Comparison of ENCODE assay signal across 8 cellular contexts in genomic region chr4:101169044-101170014, GRCh38.
DNase-seq lines count a peak whose midpoint lies in the region; ATAC-seq and TF ChIP-seq lines count a peak whose summit lies in the region.

No MANE protein-coding gene starts in this region.

- no peak overlapping the region for H3K4me3 Mint-ChIP-seq in stimulated activated naive B cell treated with anti-CD40 and anti-IgM and Interleukin-4, amounts not matched to agents 10 μg/mL and 1 μg/mL and 100 μg/mL, for 72 hours

- peaks cover 6% of the 10 kb centered on the region for H3K4me1 ChIP-seq in BE2C

- H3K27me3 ChIP-seq in BE2C: no peaks in the 10 kb centered on the region

- H3K36me3 ChIP-seq in BE2C: no peaks in the 10 kb centered on the region

- no peaks in the 10 kb centered on the region for H3K9me3 Mint-ChIP-seq in stimulated activated naive B cell treated with anti-CD40 and anti-IgM and Interleukin-4, amounts not matched to agents 10 μg/mL and 1 μg/mL and 100 μg/mL, for 72 hours

- peaks cover 15 to 34% of the 10 kb centered on the region in 2 donors for H3K4me1 Mint-ChIP-seq in stimulated activated naive B cell treated with anti-CD40 and anti-IgM and Interleukin-4, amounts not matched to agents 10 μg/mL and 1 μg/mL and 100 μg/mL, for 72 hours

- peak; percentile 97 for TF ChIP-seq CTCF in BE2C (IDR thresholded peaks at IDR 0.05; ENCODE audit: low read depth, low read length)

- ATAC-seq in GM19043 (IDR thresholded peaks at IDR 0.05; ENCODE audit: low read depth, unreplicated experiment) (peak; percentile 96), HG03139 (IDR thresholded peaks at IDR 0.05; ENCODE audit: unreplicated experiment) (peak; percentile 98)
- peak; percentile 100 for ATAC-seq in stimulated activated naive B cell treated with anti-CD40 and anti-IgM and Interleukin-4, amounts not matched to agents 10 μg/mL and 1 μg/mL and 100 μg/mL, for 72 hours (replicated peaks)

- H3K36me3 Mint-ChIP-seq in stimulated activated naive B cell treated with anti-CD40 and anti-IgM and Interleukin-4, amounts not matched to agents 10 μg/mL and 1 μg/mL and 100 μg/mL, for 72 hours: no peaks in the 10 kb centered on the region

- DNase-seq in BE2C: peak; percentile 81
- peak; percentile 61 for DNase-seq in NCI-H2227 (lab: John Stamatoyannopoulos, UW; ENCODE audit: unreplicated experiment)
- DNase-seq in activated CD4-positive, alpha-beta T cell treated with anti-CD3 and anti-CD28 coated beads for 1 hour: peak; percentile 9
- DNase-seq in dermis blood vessel endothelial cell: peak; percentile 89
- peak; percentile 87 for DNase-seq in medulla oblongata (ENCODE audit: extremely low spot score)
- peak; percentile 55 for DNase-seq in stimulated activated naive B cell treated with anti-CD40 and anti-IgM and Interleukin-4, amounts not matched to agents 10 μg/mL and 1 μg/mL and 100 μg/mL, for 72 hours

- no peaks in the 10 kb centered on the region for H3K27me3 Mint-ChIP-seq in stimulated activated naive B cell treated with anti-CD40 and anti-IgM and Interleukin-4, amounts not matched to agents 10 μg/mL and 1 μg/mL and 100 μg/mL, for 72 hours

- no peak overlapping the region for H3K27ac Mint-ChIP-seq in stimulated activated naive B cell treated with anti-CD40 and anti-IgM and Interleukin-4, amounts not matched to agents 10 μg/mL and 1 μg/mL and 100 μg/mL, for 72 hours

- H3K9me3 ChIP-seq in BE2C: no peaks in the 10 kb centered on the region

- no peak overlapping the region for H3K4me3 ChIP-seq in BE2C (ENCODE audit: low read depth, low read length)

Comparison
In these comparisons a context has a peak if more than half of its experiments do, and no peak if none do; other contexts are left out.
1. DNase-seq: peak in every context shown above with its lines; median percentile 89 in dermis blood vessel endothelial cell; 87 in medulla oblongata; 81 in BE2C; 61 in NCI-H2227; 55 in stimulated activated naive B cell treated with anti-CD40 and anti-IgM and Interleukin-4, amounts not matched to agents 10 μg/mL and 1 μg/mL and 100 μg/mL, for 72 hours; 9 in activated CD4-positive, alpha-beta T cell treated with anti-CD3 and anti-CD28 coated beads for 1 hour.